1 cellular context compared by ENCODE assay signal in the genomic region with DNA sequence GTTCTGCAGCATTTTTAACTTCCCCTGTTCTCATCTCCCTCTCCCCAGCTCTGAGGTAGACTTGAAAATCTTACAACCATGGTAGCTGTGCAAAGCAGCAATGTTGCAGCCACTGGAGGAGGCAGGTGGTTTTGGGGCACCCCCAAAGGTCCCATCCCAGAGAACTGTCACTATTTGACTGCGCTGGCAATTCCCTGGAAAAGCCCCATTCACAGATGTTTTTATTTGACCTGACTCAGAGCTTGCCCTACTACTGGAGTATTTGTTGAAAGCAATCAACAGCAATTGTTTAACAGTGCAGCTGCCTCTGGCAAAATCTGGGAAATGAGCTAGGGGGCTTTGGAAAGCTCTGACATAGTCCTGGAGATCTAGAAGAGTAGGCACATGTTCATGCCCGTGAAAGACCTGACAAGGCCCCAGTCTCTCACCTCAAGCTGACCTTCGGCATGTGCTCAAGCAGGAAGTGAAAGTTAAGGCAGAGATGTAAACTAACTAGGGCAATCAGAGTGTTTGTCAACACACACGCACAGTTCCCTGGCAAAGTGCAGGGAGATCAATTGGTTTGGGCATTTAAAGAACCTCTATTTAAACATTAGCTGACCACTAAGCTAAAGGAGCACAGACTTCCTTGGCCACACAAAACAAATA.
TF ChIP-seq lines count a peak whose summit lies in the region.

No MANE protein-coding gene starts in this region.

TF ChIP-seq in GM12878, 131 proteins besides CTCF, POLR2A, EP300 and RAD21 (continues in another document):
- TF ChIP-seq, protein P1, sequence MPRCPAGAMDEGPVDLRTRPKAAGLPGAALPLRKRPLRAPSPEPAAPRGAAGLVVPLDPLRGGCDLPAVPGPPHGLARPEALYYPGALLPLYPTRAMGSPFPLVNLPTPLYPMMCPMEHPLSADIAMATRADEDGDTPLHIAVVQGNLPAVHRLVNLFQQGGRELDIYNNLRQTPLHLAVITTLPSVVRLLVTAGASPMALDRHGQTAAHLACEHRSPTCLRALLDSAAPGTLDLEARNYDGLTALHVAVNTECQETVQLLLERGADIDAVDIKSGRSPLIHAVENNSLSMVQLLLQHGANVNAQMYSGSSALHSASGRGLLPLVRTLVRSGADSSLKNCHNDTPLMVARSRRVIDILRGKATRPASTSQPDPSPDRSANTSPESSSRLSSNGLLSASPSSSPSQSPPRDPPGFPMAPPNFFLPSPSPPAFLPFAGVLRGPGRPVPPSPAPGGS (IDR thresholded peaks at IDR 0.05; ENCODE audit: borderline replicate concordance, insufficient read depth, low read depth, low read length, poor library complexity, severe bottlenecking): peak; percentile 18
- no peak for TF ChIP-seq MTA3 (IDR thresholded peaks at IDR 0.05; ENCODE audit: borderline replicate concordance, low read length)
- TF ChIP-seq, protein P2, sequence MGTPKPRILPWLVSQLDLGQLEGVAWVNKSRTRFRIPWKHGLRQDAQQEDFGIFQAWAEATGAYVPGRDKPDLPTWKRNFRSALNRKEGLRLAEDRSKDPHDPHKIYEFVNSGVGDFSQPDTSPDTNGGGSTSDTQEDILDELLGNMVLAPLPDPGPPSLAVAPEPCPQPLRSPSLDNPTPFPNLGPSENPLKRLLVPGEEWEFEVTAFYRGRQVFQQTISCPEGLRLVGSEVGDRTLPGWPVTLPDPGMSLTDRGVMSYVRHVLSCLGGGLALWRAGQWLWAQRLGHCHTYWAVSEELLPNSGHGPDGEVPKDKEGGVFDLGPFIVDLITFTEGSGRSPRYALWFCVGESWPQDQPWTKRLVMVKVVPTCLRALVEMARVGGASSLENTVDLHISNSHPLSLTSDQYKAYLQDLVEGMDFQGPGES (IDR thresholded peaks at IDR 0.05): no peak
- 0 out of 2 replicates have a peak, but pooled peaks have one; percentile 50 for TF ChIP-seq BCL11A (IDR thresholded peaks at IDR 0.05; ENCODE audit: low read depth, low read length)
- TF ChIP-seq BHLHE40 (IDR thresholded peaks at IDR 0.05; ENCODE audit: borderline replicate concordance in 1 of 2, low read depth in 2 of 2, low read length in 1 of 2): peak; percentile 80 to 83
- no peak for TF ChIP-seq SUPT20H (IDR thresholded peaks at IDR 0.05; ENCODE audit: borderline replicate concordance, control insufficient read depth, low read depth, low read length)
- TF ChIP-seq EED (IDR thresholded peaks at IDR 0.05; ENCODE audit: low read depth): peak; percentile 93
- TF ChIP-seq NFIC (IDR thresholded peaks at IDR 0.05; ENCODE audit: low read depth, low read length): peak; percentile 86
- peak; percentile 81 to 82; a peak in 3 of 4 replicates for TF ChIP-seq IKZF2 (IDR thresholded peaks at IDR 0.05)
- peak; percentile 57 for TF ChIP-seq MEF2B (IDR thresholded peaks at IDR 0.05; ENCODE audit: partially characterized antibody, poor library complexity, severe bottlenecking)
- TF ChIP-seq, protein P3, sequence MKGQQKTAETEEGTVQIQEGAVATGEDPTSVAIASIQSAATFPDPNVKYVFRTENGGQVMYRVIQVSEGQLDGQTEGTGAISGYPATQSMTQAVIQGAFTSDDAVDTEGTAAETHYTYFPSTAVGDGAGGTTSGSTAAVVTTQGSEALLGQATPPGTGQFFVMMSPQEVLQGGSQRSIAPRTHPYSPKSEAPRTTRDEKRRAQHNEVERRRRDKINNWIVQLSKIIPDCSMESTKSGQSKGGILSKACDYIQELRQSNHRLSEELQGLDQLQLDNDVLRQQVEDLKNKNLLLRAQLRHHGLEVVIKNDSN (IDR thresholded peaks at IDR 0.05; ENCODE audit: borderline replicate concordance, extremely low read length, insufficient read depth, low read depth, low read length): peak; percentile 32
- TF ChIP-seq POU2F2 (IDR thresholded peaks at IDR 0.05; ENCODE audit: borderline replicate concordance, low read depth, low read length): no peak
- TF ChIP-seq YY1 (IDR thresholded peaks at IDR 0.05; ENCODE audit: low read depth, low read length): 0 out of 2 replicates have a peak, but pooled peaks have one; percentile 62
- no peak for TF ChIP-seq WRNIP1 (IDR thresholded peaks at IDR 0.05; ENCODE audit: borderline replicate concordance, low read depth, low read length)
- peak; percentile 86 for TF ChIP-seq TCF12 (IDR thresholded peaks at IDR 0.05; ENCODE audit: low read depth, low read length)
- TF ChIP-seq NR2F1 (conservative IDR thresholded peaks at IDR 0.05): peak; percentile 86
- TF ChIP-seq CREM (IDR thresholded peaks at IDR 0.05; ENCODE audit: low read depth): peak; percentile 46; the same call in 1 of the 2 replicates
- TF ChIP-seq, protein P4, sequence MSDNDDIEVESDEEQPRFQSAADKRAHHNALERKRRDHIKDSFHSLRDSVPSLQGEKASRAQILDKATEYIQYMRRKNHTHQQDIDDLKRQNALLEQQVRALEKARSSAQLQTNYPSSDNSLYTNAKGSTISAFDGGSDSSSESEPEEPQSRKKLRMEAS (IDR thresholded peaks at IDR 0.05; ENCODE audit: low read depth, low read length): peak; percentile 64
- peak; percentile 64 for TF ChIP-seq IRF4 (IDR thresholded peaks at IDR 0.05; ENCODE audit: low read depth, low read length)
- TF ChIP-seq SRF (IDR thresholded peaks at IDR 0.05; ENCODE audit: low read depth in 2 of 2, low read length in 2 of 2): 0 out of 4 replicates have a peak, but pooled peaks of 1 of the 2 experiments have one; percentile 19
- peak; percentile 63; the same call in 1 of the 2 replicates for TF ChIP-seq TCF3 (IDR thresholded peaks at IDR 0.05; ENCODE audit: borderline replicate concordance, insufficient read depth, low read depth, low read length)
- TF ChIP-seq KLF5 (IDR thresholded peaks at IDR 0.05; ENCODE audit: partially characterized antibody): peak; percentile 79
- no peak; the same call in 1 of the 2 replicates for TF ChIP-seq TAF1 (IDR thresholded peaks at IDR 0.05; ENCODE audit: borderline replicate concordance, low read depth, low read length)
- no peak for TF ChIP-seq HCFC1 (IDR thresholded peaks at IDR 0.05; ENCODE audit: low read length)
- TF ChIP-seq DPF2 (IDR thresholded peaks at IDR 0.05): peak; percentile 62; the same call in 1 of the 2 replicates
- TF ChIP-seq GATAD2B (conservative IDR thresholded peaks at IDR 0.05; ENCODE audit: low read depth): 0 out of 2 replicates have a peak, but pooled peaks have one; percentile 34
- TF ChIP-seq ESRRA (IDR thresholded peaks at IDR 0.05; ENCODE audit: low read length): 0 out of 2 replicates have a peak, but pooled peaks have one; percentile 72
- TF ChIP-seq FOXM1 (IDR thresholded peaks at IDR 0.05; ENCODE audit: low read depth, low read length): peak; percentile 91
- TF ChIP-seq PAX5 (IDR thresholded peaks at IDR 0.05; ENCODE audit: borderline replicate concordance, low read depth, low read length): 0 out of 2 replicates have a peak, but pooled peaks have one; percentile 31
- TF ChIP-seq SPI1 (IDR thresholded peaks at IDR 0.05; ENCODE audit: borderline replicate concordance, insufficient read depth, low read depth, low read length): peak; percentile 90
- no peak for TF ChIP-seq CEBPB (IDR thresholded peaks at IDR 0.05; ENCODE audit: borderline replicate concordance in 1 of 2, low read depth in 2 of 2, low read length in 2 of 2)
- TF ChIP-seq ETV6 (conservative IDR thresholded peaks at IDR 0.05 in 1 of 2, IDR thresholded peaks at IDR 0.05 in 1 of 2; ENCODE audit: borderline replicate concordance in 1 of 2, low read depth in 1 of 2): peak in 1 of 2 experiments; percentile 45; a peak in 1 of 4 replicates
- peak; percentile 60; the same call in 1 of the 2 replicates for TF ChIP-seq ZBED1 (IDR thresholded peaks at IDR 0.05; ENCODE audit: borderline replicate concordance)
- TF ChIP-seq RELA (IDR thresholded peaks at IDR 0.05; ENCODE audit: borderline replicate concordance, partially characterized antibody): peak; percentile 96
- TF ChIP-seq CREB1 (IDR thresholded peaks at IDR 0.05; ENCODE audit: low read depth): peak; percentile 15; the same call in 1 of the 2 replicates
- 0 out of 2 replicates have a peak, but pooled peaks have one; percentile 56 for TF ChIP-seq PML (IDR thresholded peaks at IDR 0.05; ENCODE audit: low read length)
- peak; percentile 53; the same call in 1 of the 2 replicates for TF ChIP-seq CBFB (IDR thresholded peaks at IDR 0.05; ENCODE audit: low read depth)
- peak; percentile 40; the same call in 1 of the 2 replicates for TF ChIP-seq NR2C1 (IDR thresholded peaks at IDR 0.05)
- no peak for TF ChIP-seq HDAC2 (IDR thresholded peaks at IDR 0.05)
- TF ChIP-seq JUNB (IDR thresholded peaks at IDR 0.05): peak; percentile 84
- TF ChIP-seq FOXK2 (IDR thresholded peaks at IDR 0.05): no peak
- TF ChIP-seq, protein P5, sequence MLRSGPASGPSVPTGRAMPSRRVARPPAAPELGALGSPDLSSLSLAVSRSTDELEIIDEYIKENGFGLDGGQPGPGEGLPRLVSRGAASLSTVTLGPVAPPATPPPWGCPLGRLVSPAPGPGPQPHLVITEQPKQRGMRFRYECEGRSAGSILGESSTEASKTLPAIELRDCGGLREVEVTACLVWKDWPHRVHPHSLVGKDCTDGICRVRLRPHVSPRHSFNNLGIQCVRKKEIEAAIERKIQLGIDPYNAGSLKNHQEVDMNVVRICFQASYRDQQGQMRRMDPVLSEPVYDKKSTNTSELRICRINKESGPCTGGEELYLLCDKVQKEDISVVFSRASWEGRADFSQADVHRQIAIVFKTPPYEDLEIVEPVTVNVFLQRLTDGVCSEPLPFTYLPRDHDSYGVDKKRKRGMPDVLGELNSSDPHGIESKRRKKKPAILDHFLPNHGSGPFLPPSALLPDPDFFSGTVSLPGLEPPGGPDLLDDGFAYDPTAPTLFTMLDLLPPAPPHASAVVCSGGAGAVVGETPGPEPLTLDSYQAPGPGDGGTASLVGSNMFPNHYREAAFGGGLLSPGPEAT (IDR thresholded peaks at IDR 0.05; ENCODE audit: low read depth): 0 out of 2 replicates have a peak, but pooled peaks have one; percentile 45
- TF ChIP-seq, protein P6, sequence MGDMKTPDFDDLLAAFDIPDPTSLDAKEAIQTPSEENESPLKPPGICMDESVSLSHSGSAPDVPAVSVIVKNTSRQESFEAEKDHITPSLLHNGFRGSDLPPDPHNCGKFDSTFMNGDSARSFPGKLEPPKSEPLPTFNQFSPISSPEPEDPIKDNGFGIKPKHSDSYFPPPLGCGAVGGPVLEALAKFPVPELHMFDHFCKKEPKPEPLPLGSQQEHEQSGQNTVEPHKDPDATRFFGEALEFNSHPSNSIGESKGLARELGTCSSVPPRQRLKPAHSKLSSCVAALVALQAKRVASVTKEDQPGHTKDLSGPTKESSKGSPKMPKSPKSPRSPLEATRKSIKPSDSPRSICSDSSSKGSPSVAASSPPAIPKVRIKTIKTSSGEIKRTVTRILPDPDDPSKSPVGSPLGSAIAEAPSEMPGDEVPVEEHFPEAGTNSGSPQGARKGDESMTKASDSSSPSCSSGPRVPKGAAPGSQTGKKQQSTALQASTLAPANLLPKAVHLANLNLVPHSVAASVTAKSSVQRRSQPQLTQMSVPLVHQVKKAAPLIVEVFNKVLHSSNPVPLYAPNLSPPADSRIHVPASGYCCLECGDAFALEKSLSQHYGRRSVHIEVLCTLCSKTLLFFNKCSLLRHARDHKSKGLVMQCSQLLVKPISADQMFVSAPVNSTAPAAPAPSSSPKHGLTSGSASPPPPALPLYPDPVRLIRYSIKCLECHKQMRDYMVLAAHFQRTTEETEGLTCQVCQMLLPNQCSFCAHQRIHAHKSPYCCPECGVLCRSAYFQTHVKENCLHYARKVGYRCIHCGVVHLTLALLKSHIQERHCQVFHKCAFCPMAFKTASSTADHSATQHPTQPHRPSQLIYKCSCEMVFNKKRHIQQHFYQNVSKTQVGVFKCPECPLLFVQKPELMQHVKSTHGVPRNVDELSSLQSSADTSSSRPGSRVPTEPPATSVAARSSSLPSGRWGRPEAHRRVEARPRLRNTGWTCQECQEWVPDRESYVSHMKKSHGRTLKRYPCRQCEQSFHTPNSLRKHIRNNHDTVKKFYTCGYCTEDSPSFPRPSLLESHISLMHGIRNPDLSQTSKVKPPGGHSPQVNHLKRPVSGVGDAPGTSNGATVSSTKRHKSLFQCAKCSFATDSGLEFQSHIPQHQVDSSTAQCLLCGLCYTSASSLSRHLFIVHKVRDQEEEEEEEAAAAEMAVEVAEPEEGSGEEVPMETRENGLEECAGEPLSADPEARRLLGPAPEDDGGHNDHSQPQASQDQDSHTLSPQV (IDR thresholded peaks at IDR 0.05): no peak
- no peak for TF ChIP-seq POLR2AphosphoS2 (IDR thresholded peaks at IDR 0.05; ENCODE audit: low read depth, low read length)
- no peak for TF ChIP-seq ZNF622 (IDR thresholded peaks at IDR 0.05)
- peak; percentile 72 for TF ChIP-seq IKZF1 (conservative IDR thresholded peaks at IDR 0.05)
- TF ChIP-seq BRCA1 (IDR thresholded peaks at IDR 0.05; ENCODE audit: low read depth, low read length): no peak
- TF ChIP-seq, protein P7, sequence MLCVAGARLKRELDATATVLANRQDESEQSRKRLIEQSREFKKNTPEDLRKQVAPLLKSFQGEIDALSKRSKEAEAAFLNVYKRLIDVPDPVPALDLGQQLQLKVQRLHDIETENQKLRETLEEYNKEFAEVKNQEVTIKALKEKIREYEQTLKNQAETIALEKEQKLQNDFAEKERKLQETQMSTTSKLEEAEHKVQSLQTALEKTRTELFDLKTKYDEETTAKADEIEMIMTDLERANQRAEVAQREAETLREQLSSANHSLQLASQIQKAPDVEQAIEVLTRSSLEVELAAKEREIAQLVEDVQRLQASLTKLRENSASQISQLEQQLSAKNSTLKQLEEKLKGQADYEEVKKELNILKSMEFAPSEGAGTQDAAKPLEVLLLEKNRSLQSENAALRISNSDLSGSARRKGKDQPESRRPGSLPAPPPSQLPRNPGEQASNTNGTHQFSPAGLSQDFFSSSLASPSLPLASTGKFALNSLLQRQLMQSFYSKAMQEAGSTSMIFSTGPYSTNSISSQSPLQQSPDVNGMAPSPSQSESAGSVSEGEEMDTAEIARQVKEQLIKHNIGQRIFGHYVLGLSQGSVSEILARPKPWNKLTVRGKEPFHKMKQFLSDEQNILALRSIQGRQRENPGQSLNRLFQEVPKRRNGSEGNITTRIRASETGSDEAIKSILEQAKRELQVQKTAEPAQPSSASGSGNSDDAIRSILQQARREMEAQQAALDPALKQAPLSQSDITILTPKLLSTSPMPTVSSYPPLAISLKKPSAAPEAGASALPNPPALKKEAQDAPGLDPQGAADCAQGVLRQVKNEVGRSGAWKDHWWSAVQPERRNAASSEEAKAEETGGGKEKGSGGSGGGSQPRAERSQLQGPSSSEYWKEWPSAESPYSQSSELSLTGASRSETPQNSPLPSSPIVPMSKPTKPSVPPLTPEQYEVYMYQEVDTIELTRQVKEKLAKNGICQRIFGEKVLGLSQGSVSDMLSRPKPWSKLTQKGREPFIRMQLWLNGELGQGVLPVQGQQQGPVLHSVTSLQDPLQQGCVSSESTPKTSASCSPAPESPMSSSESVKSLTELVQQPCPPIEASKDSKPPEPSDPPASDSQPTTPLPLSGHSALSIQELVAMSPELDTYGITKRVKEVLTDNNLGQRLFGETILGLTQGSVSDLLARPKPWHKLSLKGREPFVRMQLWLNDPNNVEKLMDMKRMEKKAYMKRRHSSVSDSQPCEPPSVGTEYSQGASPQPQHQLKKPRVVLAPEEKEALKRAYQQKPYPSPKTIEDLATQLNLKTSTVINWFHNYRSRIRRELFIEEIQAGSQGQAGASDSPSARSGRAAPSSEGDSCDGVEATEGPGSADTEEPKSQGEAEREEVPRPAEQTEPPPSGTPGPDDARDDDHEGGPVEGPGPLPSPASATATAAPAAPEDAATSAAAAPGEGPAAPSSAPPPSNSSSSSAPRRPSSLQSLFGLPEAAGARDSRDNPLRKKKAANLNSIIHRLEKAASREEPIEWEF (IDR thresholded peaks at IDR 0.05; ENCODE audit: insufficient replicate concordance, low read depth, low read length): no peak
